ENCODE assay signal across 1 cellular context in genomic region chr1:44947060-44947773, GRCh38.
A peak's percentile ranks its signal among the peaks of the same experiment; 100 is the strongest.
TF ChIP-seq lines count a peak whose summit lies in the region.

No MANE protein-coding gene starts in this region.

TF ChIP-seq in GM12878, 131 proteins besides CTCF, POLR2A, EP300 and RAD21:
- TF ChIP-seq NRF1 (conservative IDR thresholded peaks at IDR 0.05; ENCODE audit: low read depth, low read length) (no peak), RUNX3 (IDR thresholded peaks at IDR 0.05; ENCODE audit: low read length) (peak; percentile 36; the same call in 1 of the 2 replicates)
